ENCODE assay signal across 8 cellular contexts in the genomic region with DNA sequence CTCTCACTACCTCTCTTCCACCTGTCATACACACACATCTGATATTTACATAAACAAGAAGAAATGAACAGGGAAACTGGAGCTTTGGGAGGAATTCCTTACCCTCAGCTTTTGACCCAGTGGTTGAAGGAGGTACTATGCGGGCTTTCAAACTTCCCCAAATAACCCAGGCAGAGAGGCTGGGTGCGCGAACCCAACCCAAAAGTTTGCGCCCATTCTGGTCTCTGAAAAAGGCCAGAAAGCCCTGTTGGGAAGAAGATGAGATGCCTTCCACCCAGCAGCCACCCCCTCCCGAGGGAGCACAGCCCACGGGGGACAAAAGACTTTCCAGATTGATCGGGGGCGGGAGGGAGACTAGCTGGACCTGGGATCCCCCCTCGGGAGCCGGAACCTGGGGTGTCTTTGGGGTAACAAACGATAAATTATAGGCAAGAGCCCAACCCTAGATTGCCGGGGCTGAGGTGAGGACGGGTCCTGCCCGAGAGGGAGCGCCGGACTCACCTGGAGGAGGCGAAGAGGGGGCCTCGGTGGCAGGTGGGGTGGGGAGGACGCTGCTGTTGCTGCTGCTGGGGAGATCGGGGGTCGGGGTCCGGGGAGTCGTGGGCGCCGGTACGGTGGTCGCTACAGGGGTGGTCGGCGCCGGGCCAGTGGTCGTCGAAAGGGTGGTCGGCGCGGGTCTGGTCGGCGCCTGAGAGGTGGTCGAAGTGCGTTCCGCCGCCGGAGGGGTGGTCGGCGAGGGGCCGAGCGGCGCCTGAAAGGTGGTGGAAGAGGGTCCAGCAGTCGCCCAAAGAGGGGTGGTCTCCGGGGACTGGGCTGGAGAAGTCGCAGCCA. TPM values are rescaled to one million over a fixed set of nuclear protein-coding genes. Genes with fewer than 3 reads are reported as not detected.
A peak's percentile ranks its signal among the peaks of the same experiment; 100 is the strongest.
DNase-seq lines count a peak whose midpoint lies in the region; ATAC-seq and TF ChIP-seq lines count a peak whose summit lies in the region.

No MANE protein-coding gene starts in this region.

- peak overlapping the region; percentile 89 for H3K4me3 Mint-ChIP-seq in T-helper 1 cell treated with Interleukin-12 subunit alpha and Interleukin-12 subunit beta and Interleukin-4 antibody, amounts not matched to agents 30 μg/mL and 1 μg/mL, for 36 hours
- peak overlapping the region; percentile 94 for H3K4me3 Mint-ChIP-seq in T-helper 17 cell

- H3K9ac ChIP-seq in mesendoderm (ENCODE audit: low read length), result peak overlapping the region; percentile 72

- H3K27ac ChIP-seq in coronary artery (peak overlapping the region; percentile 86 to 90), mesendoderm (ENCODE audit: low read depth, low read length) (no peak overlapping the region), tibial artery (peak overlapping the region; percentile 72 to 85)

- H2BK15ac ChIP-seq in mesendoderm (replicated peaks; ENCODE audit: low read depth), result no peak overlapping the region

- H4K5ac ChIP-seq in mesendoderm (ENCODE audit: low read length), result no peak overlapping the region

- H2BK5ac ChIP-seq in mesendoderm (ENCODE audit: low read length), result no peak overlapping the region

- H3K4ac ChIP-seq in mesendoderm (ENCODE audit: low read depth, low read length), result no peak overlapping the region

- H3K4me1 Mint-ChIP-seq in T-helper 1 cell treated with Interleukin-12 subunit alpha and Interleukin-12 subunit beta and Interleukin-4 antibody, amounts not matched to agents 30 μg/mL and 1 μg/mL, for 36 hours (ENCODE audit: low read depth), result peaks cover 34% of the 10 kb centered on the region
- peaks cover 33% of the 10 kb centered on the region for H3K4me1 Mint-ChIP-seq in T-helper 17 cell

- H3K27me3 Mint-ChIP-seq in T-helper 1 cell treated with Interleukin-12 subunit alpha and Interleukin-12 subunit beta and Interleukin-4 antibody, amounts not matched to agents 30 μg/mL and 1 μg/mL, for 36 hours (ENCODE audit: low read depth), result no peaks in the 10 kb centered on the region
- no peaks in the 10 kb centered on the region for H3K27me3 Mint-ChIP-seq in T-helper 17 cell

- H2AK5ac ChIP-seq in mesendoderm (ENCODE audit: low read length), result no peak overlapping the region

- peak overlapping the region; percentile 82 for H3K27ac Mint-ChIP-seq in T-helper 1 cell treated with Interleukin-12 subunit alpha and Interleukin-12 subunit beta and Interleukin-4 antibody, amounts not matched to agents 30 μg/mL and 1 μg/mL, for 36 hours
- H3K27ac Mint-ChIP-seq in T-helper 17 cell, result peak overlapping the region; percentile 95

- intact Hi-C loops in tibial artery (cut with DNase I; ENCODE audit: low total_unique reads), result no loop called here

- DNase-seq in T-helper 1 cell (no peak), T-helper 17 cell (no peak), coronary artery (ENCODE audit: low spot score) (peak; percentile 79), mesendoderm (no peak), tibial artery (peak in 1 of 2 donors; percentile 71), NCI-H1436 (lab: John Stamatoyannopoulos, UW) (no peak)

- H3K9me3 ChIP-seq in T-helper 17 cell (ENCODE audit: control insufficient read depth, low read length, poor library complexity, severe bottlenecking), result no peaks in the 10 kb centered on the region
- H3K9me3 ChIP-seq in tibial artery, result no peaks in the 10 kb centered on the region

- peak overlapping the region; percentile 3 for H3K18ac ChIP-seq in mesendoderm (ENCODE audit: low read length)

- H3K27me3 ChIP-seq in mesendoderm (ENCODE audit: insufficient read depth, low read length, poor library complexity), result peaks cover 5% of the 10 kb centered on the region
- no peaks in the 10 kb centered on the region for H3K27me3 ChIP-seq in tibial artery

- ATAC-seq in T-helper 17 cell (no peak), GM18867 (IDR thresholded peaks at IDR 0.05; ENCODE audit: unreplicated experiment) (no peak)

- no peaks in the 10 kb centered on the region for H3K4me1 ChIP-seq in mesendoderm (ENCODE audit: control insufficient read depth, low read depth, low read length)
- peaks cover 0 to 46% (median 30%) of the 10 kb centered on the region in 4 donors for H3K4me1 ChIP-seq in tibial artery

- no CpG with 5 or more reads among the region's 50 CpGs for WGBS in mesendoderm (ENCODE audit: extremely low coverage, insufficient coverage, low lambda C conversion rate)

- peak overlapping the region; percentile 83 for H3K4me3 ChIP-seq in coronary artery
- H3K4me3 ChIP-seq in mesendoderm (ENCODE audit: low read length), result peak overlapping the region; percentile 65
- H3K4me3 ChIP-seq in tibial artery, result peak overlapping the region; percentile 87 to 91

- H3K79me2 ChIP-seq in mesendoderm (ENCODE audit: control insufficient read depth, insufficient read depth, low read length), result no peaks in the 10 kb centered on the region

- H3K9me3 Mint-ChIP-seq in T-helper 1 cell treated with Interleukin-12 subunit alpha and Interleukin-12 subunit beta and Interleukin-4 antibody, amounts not matched to agents 30 μg/mL and 1 μg/mL, for 36 hours, result no peaks in the 10 kb centered on the region

- H3K23ac ChIP-seq in mesendoderm (ENCODE audit: low read length), result peak overlapping the region; percentile 80

- peak overlapping the region; percentile 85 for H3K56ac ChIP-seq in mesendoderm (ENCODE audit: low read length)

- H3K36me3 ChIP-seq in mesendoderm (ENCODE audit: control insufficient read depth, insufficient read depth, low read length), result no peaks in the 10 kb centered on the region
- H3K36me3 ChIP-seq in tibial artery, result no peaks in the 10 kb centered on the region

- peak overlapping the region; percentile 73 for H3K4me2 ChIP-seq in mesendoderm (ENCODE audit: low read length)

- no peaks in the 10 kb centered on the region for H3K36me3 Mint-ChIP-seq in T-helper 1 cell treated with Interleukin-12 subunit alpha and Interleukin-12 subunit beta and Interleukin-4 antibody, amounts not matched to agents 30 μg/mL and 1 μg/mL, for 36 hours (ENCODE audit: low read depth)
- no peaks in the 10 kb centered on the region for H3K36me3 Mint-ChIP-seq in T-helper 17 cell (ENCODE audit: low read depth)

- no peak overlapping the region for H4K8ac ChIP-seq in mesendoderm (ENCODE audit: low read depth, low read length)

- no peak for TF ChIP-seq CTCF in coronary artery (IDR thresholded peaks at IDR 0.05)
- TF ChIP-seq CTCF in tibial artery (IDR thresholded peaks at IDR 0.05), result peak; percentile 23 to 43

- H3K79me1 ChIP-seq in mesendoderm (ENCODE audit: low read length), result no peaks in the 10 kb centered on the region

- H2BK120ac ChIP-seq in mesendoderm (ENCODE audit: low read depth, low read length), result no peak overlapping the region

RNA-seq across cellular contexts. Expression of a gene that starts 0.8 kb away (rescaled TPM):
- 10 to 100 TPM in 1 of 2 donors, 1 to 10 TPM in 1; 9.9 to 10.2 TPM for total RNA-seq in T-helper 17 cell
- 1.4 TPM for polyA plus RNA-seq in mesendoderm (2013, experiment 1 of 2)
- polyA plus RNA-seq in mesendoderm (2013, experiment 2 of 2), result 1.4 TPM
